In the genomic region with DNA sequence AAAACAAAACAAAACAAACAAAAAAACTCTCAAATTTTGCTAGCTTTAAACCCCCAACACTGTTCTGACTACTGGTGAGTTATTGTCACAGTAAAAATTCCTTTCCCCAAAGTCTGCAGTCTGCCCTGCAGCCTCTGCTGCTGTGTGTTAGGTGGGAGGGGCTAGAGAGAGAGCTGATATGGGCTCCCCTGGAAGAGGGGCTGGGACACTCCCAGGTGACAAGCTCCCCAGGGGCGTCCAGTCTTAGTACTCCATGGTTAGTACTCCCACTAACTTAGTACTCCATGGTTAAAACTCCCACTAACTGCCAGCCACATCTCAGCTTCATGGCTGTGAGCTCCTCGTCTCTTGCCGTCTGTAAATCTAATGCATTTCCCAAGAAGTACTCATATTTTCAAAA, we compare ENCODE assay signal across 18 cellular contexts.
"Had no signal": no experiment of that assay in that cellular context is flagged by ENCODE, and none has a peak within 500 bp of the region (broad histone marks: within the 10 kb centered on the region; RNA-seq: fewer than 3 reads in every experiment).

No MANE protein-coding gene starts in this region.

- H3K4me1 Mint-ChIP-seq: activated CD4-positive, alpha-beta T cell treated with anti-CD3 and anti-CD28 coated beads for 36 hours had no signal

- H3K4me3 Mint-ChIP-seq: activated CD4-positive, alpha-beta T cell treated with anti-CD3 and anti-CD28 coated beads for 36 hours; activated naive CD4-positive, alpha-beta T cell treated with anti-CD3 and anti-CD28 coated beads, Interleukin-2, amount 10 ng/mL, durations not matched to agents 7 days and 5 days; dendritic cell treated with granulocyte-macrophage colony-stimulating factor and Interleukin-4, amounts not matched to agents 40 ng/mL and 50 ng/mL, for 4 days; neural crest cell; T-helper 2 cell treated with Interferon-gamma antibody and Interleukin-4, amounts not matched to agents 5 μg/mL and 100 μg/mL, for 36 hours; WTC11 had no signal

- H3K36me3 Mint-ChIP-seq: activated naive CD4-positive, alpha-beta T cell treated with anti-CD3 and anti-CD28 coated beads, Interleukin-2, amount 10 ng/mL, durations not matched to agents 7 days and 5 days; WTC11 had no signal

- DNase-seq: activated CD4-positive, alpha-beta T cell treated with anti-CD3 and anti-CD28 coated beads for 36 hours; activated CD4-positive, alpha-beta T cell treated with anti-CD3 and anti-CD28 coated beads, Interleukin-2, amount 50 U/mL, for 48 hours; activated naive CD4-positive, alpha-beta T cell treated with anti-CD3 and anti-CD28 coated beads, Interleukin-2, amount 10 ng/mL, durations not matched to agents 7 days and 5 days; activated T-cell treated with anti-CD3 and anti-CD28 coated beads, Interleukin-2, amount 50 U/mL, for 1 hour; effector CD8-positive, alpha-beta T cell; SHP77 treated with DMSO at 0.1 percent for 48 hours; SK-N-SH; stimulated activated CD4-positive, alpha-beta T cell treated with anti-CD3 and anti-CD28 coated beads, Interleukin-12 subunit alpha, Interleukin-12 subunit beta, amount 100 ng/mL, for 4 hours; stimulated activated CD4-positive, alpha-beta T cell treated with anti-CD3 and anti-CD28 coated beads, Interleukin-1b, Interleukin-23, amount 100 ng/mL, for 48 hours; stimulated activated naive CD8-positive, alpha-beta T cell treated with anti-CD3 and anti-CD28 coated beads, Interleukin-15, Interleukin-2, amounts not matched to agents 100 U/mL and 50 U/mL, for 24 hours; substantia nigra; trophoblast cell had no signal

- H3K27ac Mint-ChIP-seq: activated CD4-positive, alpha-beta T cell treated with anti-CD3 and anti-CD28 coated beads for 36 hours; activated naive CD4-positive, alpha-beta T cell treated with anti-CD3 and anti-CD28 coated beads, Interleukin-2, amount 10 ng/mL, durations not matched to agents 7 days and 5 days; activated T-helper 2 cell treated with anti-CD3 and anti-CD28 coated beads, Interferon-gamma antibody, Interleukin-2, Interleukin-4, amounts not matched to agents 10 μg/mL and 5 μg/mL and 100 μg/mL, durations not matched to agents 14 hours and 24 hours and 36 hours; dendritic cell treated with granulocyte-macrophage colony-stimulating factor and Interleukin-4, amounts not matched to agents 40 ng/mL and 50 ng/mL, for 4 days; T-helper 2 cell treated with Interferon-gamma antibody and Interleukin-4, amounts not matched to agents 5 μg/mL and 100 μg/mL, for 36 hours; WTC11 had no signal

- H3K9me3 Mint-ChIP-seq: activated naive CD4-positive, alpha-beta T cell treated with anti-CD3 and anti-CD28 coated beads, Interleukin-2, amount 10 ng/mL, durations not matched to agents 7 days and 5 days; activated T-helper 2 cell treated with anti-CD3 and anti-CD28 coated beads, Interferon-gamma antibody, Interleukin-2, Interleukin-4, amounts not matched to agents 10 μg/mL and 5 μg/mL and 100 μg/mL, durations not matched to agents 14 hours and 24 hours and 36 hours; dendritic cell treated with granulocyte-macrophage colony-stimulating factor and Interleukin-4, amounts not matched to agents 40 ng/mL and 50 ng/mL, for 4 days; neural crest cell; T-helper 2 cell treated with Interferon-gamma antibody and Interleukin-4, amounts not matched to agents 5 μg/mL and 100 μg/mL, for 36 hours; WTC11 had no signal

- ATAC-seq: activated CD4-positive, alpha-beta T cell treated with anti-CD3 and anti-CD28 coated beads for 36 hours; left lobe of liver; stimulated activated naive CD8-positive, alpha-beta T cell treated with anti-CD3 and anti-CD28 coated beads, Interleukin-15, Interleukin-2, amounts not matched to agents 100 U/mL and 50 U/mL, for 24 hours; WTC11 had no signal

- H3K9me3 ChIP-seq: SK-N-SH had no signal

- H3K27me3 Mint-ChIP-seq: activated CD4-positive, alpha-beta T cell treated with anti-CD3 and anti-CD28 coated beads for 36 hours; activated naive CD4-positive, alpha-beta T cell treated with anti-CD3 and anti-CD28 coated beads, Interleukin-2, amount 10 ng/mL, durations not matched to agents 7 days and 5 days had no signal
